Comparison of ENCODE assay signal across 7 cellular contexts in the genomic region with DNA sequence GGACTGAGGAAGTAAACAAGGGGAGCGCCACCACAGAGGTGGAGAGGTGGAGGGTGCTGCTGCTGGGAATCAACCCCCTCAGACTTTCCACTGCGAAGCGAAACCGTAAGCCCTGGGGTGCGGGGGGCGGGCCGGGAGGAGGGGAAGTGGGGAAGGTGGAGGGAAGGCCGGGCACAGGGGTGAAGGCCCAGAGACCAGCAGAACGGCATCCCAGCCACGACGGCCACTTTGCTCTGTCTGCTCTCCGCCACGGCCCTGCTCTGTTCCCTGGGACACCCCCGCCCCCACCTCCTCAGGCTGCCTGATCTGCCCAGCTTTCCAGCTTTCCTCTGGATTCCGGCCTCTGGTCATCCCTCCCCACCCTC. TPM values are rescaled to one million over a fixed set of nuclear protein-coding genes. Genes with fewer than 3 reads are reported as not detected.
A peak's percentile ranks its signal among the peaks of the same experiment; 100 is the strongest.
DNase-seq lines count a peak whose midpoint lies in the region; ATAC-seq and TF ChIP-seq lines count a peak whose summit lies in the region.

A gene (plus strand): TSS at position 190 of the 365 bp plus-strand sequence. CDS start 333 bp downstream, outside the sequence.

- no peaks in the 10 kb centered on the region for H3K9me3 Mint-ChIP-seq in naive thymus-derived CD8-positive, alpha-beta T cell

- TF ChIP-seq CTCF in Peyer's patch (IDR thresholded peaks at IDR 0.05) (no peak), BE2C (IDR thresholded peaks at IDR 0.05; ENCODE audit: low read depth, low read length) (no peak)

- no peak for TF ChIP-seq POLR2A in Peyer's patch (IDR thresholded peaks at IDR 0.05)

- H3K27me3 Mint-ChIP-seq in naive thymus-derived CD8-positive, alpha-beta T cell = peaks cover 19 to 80% (median 61%) of the 10 kb centered on the region in 5 donors

- peak within 1 kb of the TSS; percentile 28 to 49 (median 38) for H3K4me3 ChIP-seq in Peyer's patch
- peak within 1 kb of the TSS; percentile 1 for H3K4me3 ChIP-seq in thymus (ENCODE audit: low read length)
- no peak within 1 kb of the TSS for H3K4me3 ChIP-seq in BE2C (ENCODE audit: low read depth, low read length)

- peak in 1 of 2 donors; percentile 46 for ATAC-seq in naive thymus-derived CD8-positive, alpha-beta T cell
- ATAC-seq in HG03354 (IDR thresholded peaks at IDR 0.05; ENCODE audit: poor library complexity, severe bottlenecking, unreplicated experiment) = no peak

- peaks cover 0 to 64% (median 9%) of the 10 kb centered on the region in 4 donors for H3K4me1 ChIP-seq in Peyer's patch
- H3K4me1 ChIP-seq in thymus (ENCODE audit: control insufficient read depth, insufficient read depth, low read length) = peaks cover 30% of the 10 kb centered on the region
- peaks cover 25% of the 10 kb centered on the region for H3K4me1 ChIP-seq in BE2C

- POLR2A ChIA-PET in naive thymus-derived CD8-positive, alpha-beta T cell (lab: Charles Lee) = no interaction called here

- 22% methylated on average over 15 of the region's 15 CpGs for WGBS in thymus

- peaks cover 20 to 46% (median 41%) of the 10 kb centered on the region in 4 donors for H3K4me1 Mint-ChIP-seq in naive thymus-derived CD8-positive, alpha-beta T cell

- H3K9me3 ChIP-seq in Peyer's patch (no peaks in the 10 kb centered on the region), thymus (ENCODE audit: control insufficient read depth) (no peaks in the 10 kb centered on the region), BE2C (no peaks in the 10 kb centered on the region)

- peak within 1 kb of the TSS in 7 of 10 donors; percentile 41 to 90 (median 67) for H3K27ac Mint-ChIP-seq in naive thymus-derived CD8-positive, alpha-beta T cell

- H3K27me3 ChIP-seq in Peyer's patch (no peaks in the 10 kb centered on the region), thymus (ENCODE audit: control insufficient read depth, insufficient read depth) (peaks cover 20% of the 10 kb centered on the region), BE2C (no peaks in the 10 kb centered on the region)

- peak in 1 of 3 donors; percentile 37 for DNase-seq in Peyer's patch
- DNase-seq in activated naive CD4-positive, alpha-beta T cell treated with anti-CD3 and anti-CD28 coated beads, Interleukin-2, amount 50 U/mL, for 16 hours = peak; percentile 61
- peak in 1 of 10 donors; percentile 51 for DNase-seq in naive thymus-derived CD8-positive, alpha-beta T cell
- no peak for DNase-seq in NCI-H2107 (lab: John Stamatoyannopoulos, UW)
- DNase-seq in BE2C = no peak

- H3K27ac ChIP-seq in Peyer's patch (peak within 1 kb of the TSS; percentile 57 to 79 (median 62)), thymus (ENCODE audit: low read depth) (no peak within 1 kb of the TSS)

- H3K36me3 Mint-ChIP-seq in naive thymus-derived CD8-positive, alpha-beta T cell = no peaks in the 10 kb centered on the region

- H3K36me3 ChIP-seq in Peyer's patch (peaks cover 0 to 14% (median 0%) of the 10 kb centered on the region in 3 donors), thymus (ENCODE audit: control insufficient read depth, insufficient read depth) (no peaks in the 10 kb centered on the region), BE2C (peaks cover 26% of the 10 kb centered on the region)

- H3K4me3 Mint-ChIP-seq in naive thymus-derived CD8-positive, alpha-beta T cell = peak within 1 kb of the TSS; percentile 54 to 94 (median 72)

RNA-seq across cellular contexts. Expression of the gene that starts here (rescaled TPM):
- total RNA-seq in Peyer's patch = 1 to 10 TPM in 3 of 4 donors, not detected in 1; 1.3 to 3.0 (median 1.6) TPM
- total RNA-seq in naive thymus-derived CD8-positive, alpha-beta T cell = under 1 TPM; 0.60 to 0.75 TPM
- 10 to 100 TPM in 1 of 3 donors, under 1 TPM in 2; 0.47 to 14.5 (median 0.59) TPM for polyA plus RNA-seq in naive thymus-derived CD8-positive, alpha-beta T cell
- 4.8 TPM for polyA plus RNA-seq in thymus
- 2.0 TPM for polyA plus RNA-seq in BE2C (2012; ENCODE audit: insufficient read depth, insufficient read length, low read depth)
